16 cellular contexts compared by ENCODE assay signal in the genomic region with DNA sequence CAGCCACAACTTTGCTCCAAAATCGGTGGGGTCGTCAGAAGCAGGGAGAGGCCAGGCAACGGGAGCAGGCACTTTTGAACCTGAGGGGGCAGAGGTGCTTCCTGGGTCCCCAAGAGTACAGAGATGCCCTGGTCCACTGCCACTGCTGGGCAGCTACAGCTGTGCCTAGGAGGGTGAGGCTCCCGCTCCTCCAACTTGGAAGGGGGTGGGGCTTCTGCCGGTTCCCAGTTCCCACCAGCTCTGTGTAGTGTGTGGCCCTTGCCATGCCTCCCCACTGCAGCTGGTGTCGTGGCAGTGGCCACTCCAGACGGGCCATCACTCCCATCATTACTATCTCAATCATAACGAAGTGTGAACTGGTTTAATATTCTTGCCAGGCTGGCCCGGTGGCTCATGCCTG.
A peak's percentile ranks its signal among the peaks of the same experiment; 100 is the strongest.
DNase-seq lines count a peak whose midpoint lies in the region; ATAC-seq and TF ChIP-seq lines count a peak whose summit lies in the region.
"Had no signal": no experiment of that assay in that cellular context is flagged by ENCODE, and none has a peak within 500 bp of the region (broad histone marks: within the 10 kb centered on the region; RNA-seq: fewer than 3 reads in every experiment).

No MANE protein-coding gene starts in this region.

- DNase-seq in Karpas-422 (no peak), sciatic nerve (ENCODE audit: low spot score) (no peak), islet precursor cell (no peak), osteoblast (ENCODE audit: insufficient read length, low spot score, missing footprints) (no peak)
- no peak for DNase-seq in activated CD4-positive, alpha-beta T cell treated with anti-CD3 and anti-CD28 coated beads for 4 hours
- DNase-seq: 8988T; ACHN; BE2C; C1 segment of cervical spinal cord; Caco-2; Calu3; CD4-positive, alpha-beta T cell; CD8-positive, alpha-beta T cell; DMS79 treated with DMSO at 0.1 percent for 48 hours; GF-D8 had no signal

- H3K9me2 ChIP-seq in Karpas-422 (replicated peaks; ENCODE audit: insufficient read depth, low read length) = no peaks in the 10 kb centered on the region

- H3K27ac ChIP-seq in Karpas-422 (ENCODE audit: low read length) = no peak overlapping the region
- no peak overlapping the region for H3K27ac ChIP-seq in osteoblast (ENCODE audit: low read depth, low read length)
- H3K27ac ChIP-seq: BLaER1 had no signal

- H3K79me2 ChIP-seq in Karpas-422 (ENCODE audit: low read length) (no peaks in the 10 kb centered on the region), osteoblast (ENCODE audit: insufficient read depth, low read length) (no peaks in the 10 kb centered on the region)

- H2AFZ ChIP-seq in Karpas-422 (ENCODE audit: low read length) (no peak overlapping the region), osteoblast (ENCODE audit: low read length) (no peak overlapping the region)

- H3K27me3 ChIP-seq in Karpas-422 (ENCODE audit: low read length) (no peaks in the 10 kb centered on the region), osteoblast (ENCODE audit: insufficient read depth, low read length) (no peaks in the 10 kb centered on the region)
- H3K27me3 ChIP-seq: BE2C, BLaER1 had no signal

- no peak overlapping the region for H3K9ac ChIP-seq in Karpas-422 (ENCODE audit: low read length)
- H3K9ac ChIP-seq: BLaER1 had no signal

- H3K4me2 ChIP-seq in Karpas-422 (ENCODE audit: low read depth, low read length, poor library complexity, severe bottlenecking) (no peak overlapping the region), osteoblast (ENCODE audit: insufficient read depth, low read length) (no peak overlapping the region)
- H3K4me2 ChIP-seq: BLaER1 had no signal

- H3K4me1 ChIP-seq in Karpas-422 (ENCODE audit: low read length) (no peaks in the 10 kb centered on the region), osteoblast (ENCODE audit: insufficient read depth, low read length) (no peaks in the 10 kb centered on the region)
- H3K4me1 ChIP-seq: BE2C, BLaER1, Caco-2 had no signal

- H3K36me3 ChIP-seq in Karpas-422 (ENCODE audit: insufficient read depth, low read length) (no peaks in the 10 kb centered on the region), osteoblast (ENCODE audit: insufficient read depth, low read length) (no peaks in the 10 kb centered on the region)
- H3K36me3 ChIP-seq: BE2C, BLaER1 had no signal

- H4K20me1 ChIP-seq in Karpas-422 (ENCODE audit: insufficient read depth, low read depth, low read length) (no peaks in the 10 kb centered on the region), osteoblast (ENCODE audit: insufficient read depth, low read length) (no peaks in the 10 kb centered on the region)
- H4K20me1 ChIP-seq: BLaER1 had no signal

- peak; percentile 32 for ATAC-seq in sciatic nerve
- ATAC-seq: CD8-positive, alpha-beta T cell had no signal

- peaks cover 14% of the 10 kb centered on the region for H3K9me3 ChIP-seq in Karpas-422 (ENCODE audit: low read length)
- peaks cover 4% of the 10 kb centered on the region for H3K9me3 ChIP-seq in osteoblast (ENCODE audit: low read depth, low read length)
- H3K9me3 ChIP-seq: BE2C, BLaER1, Caco-2 had no signal

- H3K4me3 ChIP-seq in Karpas-422 (ENCODE audit: low read length) (peak overlapping the region; percentile 19; the same call in 1 of the 2 replicates), osteoblast (ENCODE audit: insufficient read depth, low read length) (no peak overlapping the region)
- H3K4me3 ChIP-seq: BLaER1 had no signal

- TF ChIP-seq CTCF in osteoblast (IDR thresholded peaks at IDR 0.05; ENCODE audit: extremely low read depth, low read depth, low read length) = no peak

- intact Hi-C loops in sciatic nerve (cut with DNase I) = no loop called here
